14 cellular contexts compared by ENCODE assay signal in the genomic region with DNA sequence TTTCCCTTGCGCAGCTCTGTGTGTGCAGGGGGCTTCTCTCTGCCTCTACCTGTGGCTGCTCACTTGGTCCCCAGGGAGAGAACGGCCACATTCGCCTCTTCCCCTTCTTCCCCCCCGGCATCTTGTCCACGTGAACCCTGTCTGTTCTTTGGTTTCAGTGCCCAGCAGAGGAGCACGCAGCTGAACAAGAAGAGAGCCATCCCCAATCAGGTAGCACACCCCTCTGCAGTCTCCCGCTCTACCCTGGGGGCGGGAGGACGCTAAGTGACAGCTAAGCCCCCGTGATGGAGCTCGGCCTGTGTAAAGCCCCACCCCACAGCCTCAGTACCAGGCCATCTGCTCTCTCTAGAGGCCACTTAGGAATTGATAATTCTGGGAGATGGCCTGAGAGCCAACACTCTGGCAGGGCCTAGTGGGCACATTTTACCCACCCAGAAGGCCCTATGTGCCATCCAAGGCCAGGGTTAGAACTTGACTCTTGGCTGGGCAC. TPM values are rescaled to one million over a fixed set of nuclear protein-coding genes. Genes with fewer than 3 reads are reported as not detected.
"Had no signal": no experiment of that assay in that cellular context is flagged by ENCODE, and none has a peak within 500 bp of the region (broad histone marks: within the 10 kb centered on the region; RNA-seq: fewer than 3 reads in every experiment).

No MANE protein-coding gene starts in this region.

- H3K9me3 ChIP-seq: right atrium auricular region had no signal

- H3K27ac Mint-ChIP-seq: brain; stimulated activated memory B cell treated with anti-CD40 and anti-IgM and Interleukin-4, amounts not matched to agents 10 μg/mL and 1 μg/mL and 100 μg/mL, for 72 hours; T-helper 2 cell treated with Interferon-gamma antibody and Interleukin-4, amounts not matched to agents 5 μg/mL and 100 μg/mL, for 36 hours had no signal

- H3K4me3 ChIP-seq: lung, right atrium auricular region, skin epidermis had no signal

- H3K4me1 Mint-ChIP-seq: brain had no signal

- H3K4me1 ChIP-seq: right atrium auricular region had no signal

- H3K9me3 Mint-ChIP-seq: activated CD4-positive, alpha-beta memory T cell treated with anti-CD3 and anti-CD28 coated beads for 36 hours; activated T-helper 2 cell treated with anti-CD3 and anti-CD28 coated beads, Interferon-gamma antibody, Interleukin-2, Interleukin-4, amounts not matched to agents 10 μg/mL and 5 μg/mL and 100 μg/mL, durations not matched to agents 14 hours and 24 hours and 36 hours; naive thymus-derived CD4-positive, alpha-beta T cell; stimulated activated memory B cell treated with anti-CD40 and anti-IgM and Interleukin-4, amounts not matched to agents 10 μg/mL and 1 μg/mL and 100 μg/mL, for 72 hours; T-helper 2 cell treated with Interferon-gamma antibody and Interleukin-4, amounts not matched to agents 5 μg/mL and 100 μg/mL, for 36 hours had no signal

- H3K27ac ChIP-seq: right atrium auricular region had no signal

- H3K27me3 ChIP-seq: right atrium auricular region had no signal

- DNase-seq: activated CD4-positive, alpha-beta memory T cell treated with anti-CD3 and anti-CD28 coated beads for 36 hours; activated CD4-positive, CD25-positive, alpha-beta regulatory T cell treated with anti-CD3 and anti-CD28 coated beads, Interleukin-2, amount 50 U/mL, for 72 hours; dermis blood vessel endothelial cell; erythroblast; naive thymus-derived CD4-positive, alpha-beta T cell; trophoblast cell had no signal

- ATAC-seq: stimulated activated memory B cell treated with anti-CD40 and anti-IgM and Interleukin-4, amounts not matched to agents 10 μg/mL and 1 μg/mL and 100 μg/mL, for 72 hours had no signal

- H3K27me3 Mint-ChIP-seq: activated CD4-positive, alpha-beta memory T cell treated with anti-CD3 and anti-CD28 coated beads for 36 hours; activated naive CD8-positive, alpha-beta T cell; brain; naive thymus-derived CD4-positive, alpha-beta T cell; stimulated activated memory B cell treated with anti-CD40 and anti-IgM and Interleukin-4, amounts not matched to agents 10 μg/mL and 1 μg/mL and 100 μg/mL, for 72 hours had no signal

- H3K4me3 Mint-ChIP-seq: activated CD4-positive, alpha-beta memory T cell treated with anti-CD3 and anti-CD28 coated beads for 36 hours; activated naive CD8-positive, alpha-beta T cell; brain; naive thymus-derived CD4-positive, alpha-beta T cell; stimulated activated memory B cell treated with anti-CD40 and anti-IgM and Interleukin-4, amounts not matched to agents 10 μg/mL and 1 μg/mL and 100 μg/mL, for 72 hours; T-helper 2 cell treated with Interferon-gamma antibody and Interleukin-4, amounts not matched to agents 5 μg/mL and 100 μg/mL, for 36 hours had no signal

RNA-seq across cellular contexts. Expression of gene C19orf38, which starts 42.4 kb away (rescaled TPM):
- total RNA-seq: dermis blood vessel endothelial cell had no signal
